In the genomic region with DNA sequence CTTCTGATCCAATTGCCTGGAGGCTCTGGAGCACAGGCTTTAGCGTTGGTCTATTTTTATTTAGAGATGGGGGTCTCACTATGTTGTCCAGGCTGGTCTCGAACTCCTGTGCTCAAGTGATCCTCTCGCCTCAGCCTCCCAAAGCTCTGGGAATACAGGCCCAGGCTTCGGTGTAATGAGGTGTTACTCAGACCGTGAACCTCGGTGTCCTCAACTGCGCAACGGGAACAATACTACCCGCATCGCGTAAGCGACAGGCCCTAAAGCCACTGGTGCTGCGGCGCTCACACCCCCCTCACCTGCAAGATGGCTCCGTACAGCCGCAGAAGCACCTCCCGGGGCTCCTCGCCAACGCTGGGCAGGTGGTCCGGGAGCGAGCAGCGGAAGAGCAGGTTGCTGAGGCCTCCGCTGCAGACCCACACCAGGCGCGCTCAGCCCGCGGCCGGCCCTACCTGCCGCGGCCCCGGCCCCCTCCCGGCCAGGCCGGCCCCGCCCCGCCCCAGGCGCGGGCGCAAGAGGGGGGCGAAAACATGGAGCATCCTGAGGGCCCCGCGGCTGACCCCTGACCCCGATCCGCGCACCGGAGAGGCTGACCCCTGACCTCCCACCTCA, we compare ENCODE assay signal across 6 cellular contexts.
DNase-seq lines count a peak whose midpoint lies in the region; ATAC-seq and TF ChIP-seq lines count a peak whose summit lies in the region.

No MANE protein-coding gene starts in this region.

- H3K9ac ChIP-seq in SK-N-MC (ENCODE audit: insufficient read length): peak overlapping the region; percentile 98

- H3K36me3 ChIP-seq in SK-N-MC (ENCODE audit: insufficient read depth, low read length): no peaks in the 10 kb centered on the region

- DNase-seq in SK-N-MC (ENCODE audit: low read depth, low spot score): no peak
- no peak for DNase-seq in fibroblast of mammary gland (ENCODE audit: low read depth)
- DNase-seq in stimulated activated CD8-positive, alpha-beta memory T cell treated with anti-CD3 and anti-CD28 coated beads, Interleukin-4, amount 100 ng/mL, for 48 hours: peak; percentile 58
- no peak for DNase-seq in GM03348 (ENCODE audit: low spot score)

- peak overlapping the region; percentile 99 for H3K4me3 ChIP-seq in SK-N-MC
- H3K4me3 ChIP-seq in fibroblast of mammary gland (ENCODE audit: control insufficient read depth, low read depth, low read length): peak overlapping the region; percentile 71

- no peaks in the 10 kb centered on the region for H3K9me3 ChIP-seq in SK-N-MC (ENCODE audit: low read depth, low read length)

- H3K27ac ChIP-seq in SK-N-MC: peak overlapping the region; percentile 87

- no peak for TF ChIP-seq CTCF in fibroblast of mammary gland (conservative IDR thresholded peaks at IDR 0.05; ENCODE audit: control insufficient read depth, insufficient read depth, low read depth, low read length)

- ATAC-seq in GM21723 (IDR thresholded peaks at IDR 0.05; ENCODE audit: unreplicated experiment): peak; percentile 27
- no peak for ATAC-seq in HG03521 (IDR thresholded peaks at IDR 0.05; ENCODE audit: unreplicated experiment)
